Comparison of ENCODE assay signal across 18 cellular contexts in genomic region chr3:32819581-32820348, GRCh38. TPM values are rescaled to one million over a fixed set of nuclear protein-coding genes. Genes with fewer than 3 reads are reported as not detected.
DNase-seq lines count a peak whose midpoint lies in the region; TF ChIP-seq lines count a peak whose summit lies in the region.
"Had no signal": no experiment of that assay in that cellular context is flagged by ENCODE, and none has a peak within 500 bp of the region (broad histone marks: within the 10 kb centered on the region; RNA-seq: fewer than 3 reads in every experiment).

No MANE protein-coding gene starts in this region.

- H2AK5ac ChIP-seq in mesendoderm (ENCODE audit: low read length) = no peak overlapping the region

- H3K9me3 Mint-ChIP-seq in activated naive CD4-positive, alpha-beta T cell treated with anti-CD3 and anti-CD28 coated beads, Interleukin-2, amount 10 ng/mL, durations not matched to agents 7 days and 5 days = no peaks in the 10 kb centered on the region
- no peaks in the 10 kb centered on the region for H3K9me3 Mint-ChIP-seq in type B pancreatic cell

- peak overlapping the region; percentile 100 for H3K9ac ChIP-seq in mesendoderm (ENCODE audit: low read length)

- peaks cover 16% of the 10 kb centered on the region for H3K4me1 ChIP-seq in ectodermal cell (ENCODE audit: control insufficient read depth, insufficient read depth, low read length)
- H3K4me1 ChIP-seq in mesendoderm (ENCODE audit: control insufficient read depth, low read depth, low read length) = peaks cover 17% of the 10 kb centered on the region

- H3K36me3 Mint-ChIP-seq in activated naive CD4-positive, alpha-beta T cell treated with anti-CD3 and anti-CD28 coated beads, Interleukin-2, amount 10 ng/mL, durations not matched to agents 7 days and 5 days = no peaks in the 10 kb centered on the region
- H3K36me3 Mint-ChIP-seq in type B pancreatic cell = peaks cover 17% of the 10 kb centered on the region

- H3K27me3 ChIP-seq in ectodermal cell (ENCODE audit: control insufficient read depth, insufficient read depth, low read length, poor library complexity, severe bottlenecking) = no peaks in the 10 kb centered on the region
- no peaks in the 10 kb centered on the region for H3K27me3 ChIP-seq in mesendoderm (ENCODE audit: insufficient read depth, low read length, poor library complexity)

- no peaks in the 10 kb centered on the region for H3K9me3 ChIP-seq in ectodermal cell (ENCODE audit: control insufficient read depth, low read length)
- H3K9me3 ChIP-seq: A549, ascending aorta, suprapubic skin had no signal

- H3K36me3 ChIP-seq in ectodermal cell (ENCODE audit: control insufficient read depth, insufficient read depth, low read length) (peaks cover 5% of the 10 kb centered on the region), mesendoderm (ENCODE audit: control insufficient read depth, insufficient read depth, low read length) (no peaks in the 10 kb centered on the region)
- H3K36me3 ChIP-seq: ascending aorta, suprapubic skin had no signal

- peak overlapping the region; percentile 39 for H2BK5ac ChIP-seq in mesendoderm (ENCODE audit: low read length)

- H3K23ac ChIP-seq in mesendoderm (ENCODE audit: low read length) = peak overlapping the region; percentile 55

- peak overlapping the region; percentile 55 for H3K4me3 Mint-ChIP-seq in activated naive CD4-positive, alpha-beta T cell treated with anti-CD3 and anti-CD28 coated beads, Interleukin-2, amount 10 ng/mL, durations not matched to agents 7 days and 5 days
- peak overlapping the region; percentile 95 for H3K4me3 Mint-ChIP-seq in type B pancreatic cell
- H3K4me3 Mint-ChIP-seq: HFFc6 had no signal

- H3K27ac ChIP-seq in ectodermal cell (ENCODE audit: insufficient read depth, low read depth, low read length, poor library complexity, severe bottlenecking) (peak overlapping the region; percentile 99), mesendoderm (ENCODE audit: low read depth, low read length) (peak overlapping the region; percentile 45)
- H3K27ac ChIP-seq: A549, ascending aorta, suprapubic skin had no signal

- CTCF ChIA-PET in activated naive CD4-positive, alpha-beta T cell treated with anti-CD3 and anti-CD28 coated beads, Interleukin-2, amount 10 ng/mL, durations not matched to agents 7 days and 5 days (lab: Charles Lee) = no interaction called here

- peak overlapping the region; percentile 100 for H3K56ac ChIP-seq in mesendoderm (ENCODE audit: low read length)

- WGBS in ectodermal cell, 2 experiments = 0 to 1% methylated on average over 41 of the region's 41 CpGs
- WGBS in mesendoderm (ENCODE audit: extremely low coverage, insufficient coverage, low lambda C conversion rate) = no CpG with 5 or more reads among the region's 41 CpGs

- no peak overlapping the region for H4K5ac ChIP-seq in mesendoderm (ENCODE audit: low read length)

- peak overlapping the region; percentile 99 for H3K18ac ChIP-seq in mesendoderm (ENCODE audit: low read length)

- peaks cover 81% of the 10 kb centered on the region for H3K27me3 Mint-ChIP-seq in activated naive CD4-positive, alpha-beta T cell treated with anti-CD3 and anti-CD28 coated beads, Interleukin-2, amount 10 ng/mL, durations not matched to agents 7 days and 5 days
- peaks cover 32% of the 10 kb centered on the region for H3K27me3 Mint-ChIP-seq in type B pancreatic cell

- H2BK120ac ChIP-seq in mesendoderm (ENCODE audit: low read depth, low read length) = peak overlapping the region; percentile 2

- H3K4me3 ChIP-seq in ectodermal cell (ENCODE audit: insufficient read depth, low read depth, low read length) (peak overlapping the region; percentile 67), mesendoderm (ENCODE audit: low read length) (peak overlapping the region; percentile 98)
- H3K4me3 ChIP-seq: A549 had no signal

- DNase-seq in activated naive CD4-positive, alpha-beta T cell treated with anti-CD3 and anti-CD28 coated beads, Interleukin-2, amount 10 ng/mL, durations not matched to agents 7 days and 5 days = no peak
- DNase-seq in activated naive CD4-positive, alpha-beta T cell (lab: John Stamatoyannopoulos, UW) = no peak
- peak; percentile 73 for DNase-seq in mesendoderm
- DNase-seq in type B pancreatic cell (ENCODE audit: extremely low spot score, unreplicated experiment) = peak; percentile 71
- no peak for DNase-seq in HCEC 1CT
- DNase-seq in stimulated activated CD4-positive, alpha-beta T cell treated with anti-CD3 and anti-CD28 coated beads, Interleukin-4, amount 100 ng/mL, for 4 hours = no peak
- no peak for DNase-seq in kidney glomerular epithelial cell (lab: John Stamatoyannopoulos, UW)
- DNase-seq: activated CD4-positive, alpha-beta T cell treated with anti-CD3 and anti-CD28 coated beads, Interleukin-2, amount 50 U/mL, for 1 hour; Calu3; HFFc6; NCI-H1105 treated with DMSO at 0.1 percent for 48 hours; T-helper 2 cell had no signal

- no peak overlapping the region for H2BK15ac ChIP-seq in mesendoderm (replicated peaks; ENCODE audit: low read depth)

- no peak overlapping the region for H4K8ac ChIP-seq in mesendoderm (ENCODE audit: low read depth, low read length)

- peak overlapping the region; percentile 32 for H3K4me2 ChIP-seq in mesendoderm (ENCODE audit: low read length)
- H3K4me2 ChIP-seq: A549 had no signal

- no peak overlapping the region for H3K4ac ChIP-seq in mesendoderm (ENCODE audit: low read depth, low read length)

- H3K27ac Mint-ChIP-seq in activated naive CD4-positive, alpha-beta T cell treated with anti-CD3 and anti-CD28 coated beads, Interleukin-2, amount 10 ng/mL, durations not matched to agents 7 days and 5 days = no peak overlapping the region
- H3K27ac Mint-ChIP-seq in type B pancreatic cell = peak overlapping the region; percentile 89
- H3K27ac Mint-ChIP-seq: HFFc6 had no signal

- peaks cover 91% of the 10 kb centered on the region for H3K79me2 ChIP-seq in mesendoderm (ENCODE audit: control insufficient read depth, insufficient read depth, low read length)

- peaks cover 28% of the 10 kb centered on the region for H3K4me1 Mint-ChIP-seq in activated naive CD4-positive, alpha-beta T cell treated with anti-CD3 and anti-CD28 coated beads, Interleukin-2, amount 10 ng/mL, durations not matched to agents 7 days and 5 days
- peaks cover 39% of the 10 kb centered on the region for H3K4me1 Mint-ChIP-seq in type B pancreatic cell (ENCODE audit: unreplicated experiment)

- no peak for TF ChIP-seq CTCF in type B pancreatic cell (conservative IDR thresholded peaks at IDR 0.05)

- H3K79me1 ChIP-seq in mesendoderm (ENCODE audit: low read length) = no peaks in the 10 kb centered on the region

RNA-seq across cellular contexts. Expression of gene TRIM71, which starts 2.0 kb away (rescaled TPM):
- polyA plus RNA-seq in ectodermal cell (2013, experiment 1 of 4) = 75.5 TPM
- 94.6 TPM for polyA plus RNA-seq in ectodermal cell (2013, experiment 2 of 4)
- 44.5 TPM for polyA plus RNA-seq in ectodermal cell (2013, experiment 3 of 4)
- 48.2 TPM for polyA plus RNA-seq in ectodermal cell (2013, experiment 4 of 4)
- polyA plus RNA-seq in mesendoderm (2013, experiment 1 of 2) = 53.0 TPM
- polyA plus RNA-seq in mesendoderm (2013, experiment 2 of 2) = 51.3 TPM
- total RNA-seq in type B pancreatic cell (ENCODE audit: low replicate concordance) = 11.2 and 26.5 TPM in 2 replicates
- total RNA-seq: ascending aorta, Calu3, HFFc6, NCI-H460, suprapubic skin had no signal
- polyA plus RNA-seq: keratinocyte had no signal

Comparison
In these comparisons a context has a peak if more than half of its experiments do, and no peak if none do; other contexts are left out.
1. DNase-seq: peak in mesendoderm (single experiment) and type B pancreatic cell (single experiment); none in activated naive CD4-positive, alpha-beta T cell treated with anti-CD3 and anti-CD28 coated beads, Interleukin-2, amount 10 ng/mL, durations not matched to agents 7 days and 5 days (single experiment), activated naive CD4-positive, alpha-beta T cell (0 of 4), HCEC 1CT (single experiment), stimulated activated CD4-positive, alpha-beta T cell treated with anti-CD3 and anti-CD28 coated beads, Interleukin-4, amount 100 ng/mL, for 4 hours (0 of 2) and kidney glomerular epithelial cell (single experiment).